In the genomic region with DNA sequence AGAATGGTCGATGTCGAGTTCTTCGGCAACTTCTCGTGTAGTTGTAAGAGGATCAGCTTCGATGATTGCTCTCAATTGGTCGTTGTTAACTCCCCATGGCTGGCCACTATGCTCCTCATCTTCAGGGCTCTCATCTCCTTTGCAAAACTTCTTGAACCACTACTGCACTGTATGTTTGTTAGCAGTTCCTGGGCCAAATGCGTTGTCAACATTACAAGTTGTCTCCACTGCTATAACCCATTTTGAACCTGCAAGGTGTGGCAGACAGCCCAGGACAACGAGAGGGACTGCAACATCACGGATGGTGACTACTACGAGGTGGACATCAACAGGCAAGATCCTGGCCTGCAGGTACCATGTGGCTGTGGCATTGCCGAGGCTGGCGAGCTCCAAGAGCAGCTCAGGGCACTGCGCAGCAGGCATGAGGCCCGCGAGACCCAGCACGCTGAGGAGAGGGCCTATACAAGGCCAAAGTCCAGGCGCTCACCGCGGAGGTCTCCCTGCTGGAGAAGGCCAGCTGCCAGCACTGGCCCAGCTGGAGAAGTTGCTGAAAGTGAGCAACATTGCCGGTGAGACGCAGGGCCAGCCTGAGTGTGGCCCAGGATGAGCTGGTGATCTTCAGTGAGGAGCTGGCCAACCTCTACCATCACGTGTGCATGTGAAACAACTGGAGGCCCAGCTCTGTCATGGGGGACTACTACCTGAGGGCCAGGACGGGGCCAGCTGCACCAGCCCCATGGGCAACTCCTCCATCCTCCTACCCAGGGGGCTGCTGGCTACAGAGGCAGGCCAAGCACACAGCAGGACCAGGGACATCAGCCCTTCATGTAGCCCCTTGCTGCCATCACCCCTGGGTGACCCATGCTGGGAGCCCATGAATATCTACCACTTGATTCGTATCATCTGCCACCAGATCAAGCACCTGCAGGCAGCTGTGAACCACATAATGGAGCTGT, we compare ENCODE assay signal across 1 cellular context.
TF ChIP-seq lines count a peak whose summit lies in the region.

No MANE protein-coding gene starts in this region.

TF ChIP-seq in HepG2, 621 proteins besides CTCF, POLR2A, EP300 and RAD21 (continued from another document and continues in another):
- TF ChIP-seq ZFP36 (IDR thresholded peaks at IDR 0.05; ENCODE audit: borderline replicate concordance, low read depth, low read length, partially characterized antibody) (no peak), ZMYM3 (CRISPR knock-in tag; IDR thresholded peaks at IDR 0.05) (peak; percentile 88), PITX1 (CRISPR knock-in tag; IDR thresholded peaks at IDR 0.05) (peak; percentile 71), ZSCAN9 (CRISPR knock-in tag; IDR thresholded peaks at IDR 0.05; ENCODE audit: borderline replicate concordance) (peak; percentile 89), ZNF7 (CRISPR knock-in tag; IDR thresholded peaks at IDR 0.05) (no peak), HNF4A (CRISPR knock-in tag; IDR thresholded peaks at IDR 0.05) (peak; percentile 96), ZNF773 (CRISPR knock-in tag; IDR thresholded peaks at IDR 0.05; ENCODE audit: borderline replicate concordance) (no peak), RFX5 (IDR thresholded peaks at IDR 0.05; ENCODE audit: low read depth, low read length) (no peak), ZNF30 (CRISPR knock-in tag; IDR thresholded peaks at IDR 0.05) (peak; percentile 80), ZNF354B (CRISPR knock-in tag; IDR thresholded peaks at IDR 0.05) (no peak), ZNF777 (CRISPR knock-in tag; IDR thresholded peaks at IDR 0.05) (no peak; the same call in 1 of the 2 replicates), TP53 (CRISPR knock-in tag; conservative IDR thresholded peaks at IDR 0.05) (no peak), SNAI1 (CRISPR knock-in tag; IDR thresholded peaks at IDR 0.05; ENCODE audit: borderline replicate concordance) (0 out of 2 replicates have a peak, but pooled peaks have one; percentile 22), FLYWCH1 (CRISPR knock-in tag; IDR thresholded peaks at IDR 0.05) (no peak), GLI4 (CRISPR knock-in tag; IDR thresholded peaks at IDR 0.05; ENCODE audit: borderline replicate concordance) (no peak; the same call in 1 of the 2 replicates), ZNF614 (CRISPR knock-in tag; IDR thresholded peaks at IDR 0.05; ENCODE audit: borderline replicate concordance) (0 out of 2 replicates have a peak, but pooled peaks have one; percentile 17), ZNF253 (CRISPR knock-in tag; IDR thresholded peaks at IDR 0.05; ENCODE audit: borderline replicate concordance) (no peak), ESRRA (CRISPR knock-in tag; IDR thresholded peaks at IDR 0.05; ENCODE audit: low read depth) (no peak), EZH2 (conservative IDR thresholded peaks at IDR 0.05; ENCODE audit: low read depth, low read length) (no peak), CREB1 (IDR thresholded peaks at IDR 0.05) (no peak), CREB1 (CRISPR knock-in tag; IDR thresholded peaks at IDR 0.05) (no peak), BHLHE40 (IDR thresholded peaks at IDR 0.05; ENCODE audit: low read length) (no peak), ARID2 (CRISPR knock-in tag; IDR thresholded peaks at IDR 0.05; ENCODE audit: borderline replicate concordance) (peak; percentile 96), ZNF672 (CRISPR knock-in tag; IDR thresholded peaks at IDR 0.05) (no peak), ZNF138 (CRISPR knock-in tag; IDR thresholded peaks at IDR 0.05; ENCODE audit: low read depth) (0 out of 2 replicates have a peak, but pooled peaks have one; percentile 63), ZNF350 (CRISPR knock-in tag; IDR thresholded peaks at IDR 0.05; ENCODE audit: borderline replicate concordance, low read depth) (peak; percentile 66; the same call in 1 of the 2 replicates), KLF15 (CRISPR knock-in tag; IDR thresholded peaks at IDR 0.05; ENCODE audit: borderline replicate concordance) (peak; percentile 64; the same call in 1 of the 2 replicates), KDM5A (IDR thresholded peaks at IDR 0.05; ENCODE audit: borderline replicate concordance, low read length) (no peak), ZNF782 (CRISPR knock-in tag; IDR thresholded peaks at IDR 0.05; ENCODE audit: borderline replicate concordance) (peak; percentile 74; the same call in 1 of the 2 replicates), GTF2F1 (IDR thresholded peaks at IDR 0.05; ENCODE audit: low read length) (no peak), DMAP1 (CRISPR knock-in tag; IDR thresholded peaks at IDR 0.05) (peak; percentile 54; the same call in 1 of the 2 replicates), ZNF747 (CRISPR knock-in tag; IDR thresholded peaks at IDR 0.05; ENCODE audit: borderline replicate concordance) (peak; percentile 84; the same call in 1 of the 2 replicates), ZBTB21 (CRISPR knock-in tag; IDR thresholded peaks at IDR 0.05) (no peak)
- TF ChIP-seq, protein P1, sequence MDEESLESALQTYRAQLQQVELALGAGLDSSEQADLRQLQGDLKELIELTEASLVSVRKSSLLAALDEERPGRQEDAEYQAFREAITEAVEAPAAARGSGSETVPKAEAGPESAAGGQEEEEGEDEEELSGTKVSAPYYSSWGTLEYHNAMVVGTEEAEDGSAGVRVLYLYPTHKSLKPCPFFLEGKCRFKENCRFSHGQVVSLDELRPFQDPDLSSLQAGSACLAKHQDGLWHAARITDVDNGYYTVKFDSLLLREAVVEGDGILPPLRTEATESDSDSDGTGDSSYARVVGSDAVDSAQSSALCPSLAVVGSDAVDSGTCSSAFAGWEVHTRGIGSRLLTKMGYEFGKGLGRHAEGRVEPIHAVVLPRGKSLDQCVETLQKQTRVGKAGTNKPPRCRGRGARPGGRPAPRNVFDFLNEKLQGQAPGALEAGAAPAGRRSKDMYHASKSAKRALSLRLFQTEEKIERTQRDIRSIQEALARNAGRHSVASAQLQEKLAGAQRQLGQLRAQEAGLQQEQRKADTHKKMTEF (CRISPR knock-in tag; IDR thresholded peaks at IDR 0.05): peak; percentile 49; the same call in 1 of the 2 replicates
- TF ChIP-seq, protein P2, sequence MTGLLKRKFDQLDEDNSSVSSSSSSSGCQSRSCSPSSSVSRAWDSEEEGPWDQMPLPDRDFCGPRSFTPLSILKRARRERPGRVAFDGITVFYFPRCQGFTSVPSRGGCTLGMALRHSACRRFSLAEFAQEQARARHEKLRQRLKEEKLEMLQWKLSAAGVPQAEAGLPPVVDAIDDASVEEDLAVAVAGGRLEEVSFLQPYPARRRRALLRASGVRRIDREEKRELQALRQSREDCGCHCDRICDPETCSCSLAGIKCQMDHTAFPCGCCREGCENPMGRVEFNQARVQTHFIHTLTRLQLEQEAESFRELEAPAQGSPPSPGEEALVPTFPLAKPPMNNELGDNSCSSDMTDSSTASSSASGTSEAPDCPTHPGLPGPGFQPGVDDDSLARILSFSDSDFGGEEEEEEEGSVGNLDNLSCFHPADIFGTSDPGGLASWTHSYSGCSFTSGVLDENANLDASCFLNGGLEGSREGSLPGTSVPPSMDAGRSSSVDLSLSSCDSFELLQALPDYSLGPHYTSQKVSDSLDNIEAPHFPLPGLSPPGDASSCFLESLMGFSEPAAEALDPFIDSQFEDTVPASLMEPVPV (CRISPR knock-in tag; IDR thresholded peaks at IDR 0.05): 0 out of 2 replicates have a peak, but pooled peaks have one; percentile 27
- TF ChIP-seq, protein P3, sequence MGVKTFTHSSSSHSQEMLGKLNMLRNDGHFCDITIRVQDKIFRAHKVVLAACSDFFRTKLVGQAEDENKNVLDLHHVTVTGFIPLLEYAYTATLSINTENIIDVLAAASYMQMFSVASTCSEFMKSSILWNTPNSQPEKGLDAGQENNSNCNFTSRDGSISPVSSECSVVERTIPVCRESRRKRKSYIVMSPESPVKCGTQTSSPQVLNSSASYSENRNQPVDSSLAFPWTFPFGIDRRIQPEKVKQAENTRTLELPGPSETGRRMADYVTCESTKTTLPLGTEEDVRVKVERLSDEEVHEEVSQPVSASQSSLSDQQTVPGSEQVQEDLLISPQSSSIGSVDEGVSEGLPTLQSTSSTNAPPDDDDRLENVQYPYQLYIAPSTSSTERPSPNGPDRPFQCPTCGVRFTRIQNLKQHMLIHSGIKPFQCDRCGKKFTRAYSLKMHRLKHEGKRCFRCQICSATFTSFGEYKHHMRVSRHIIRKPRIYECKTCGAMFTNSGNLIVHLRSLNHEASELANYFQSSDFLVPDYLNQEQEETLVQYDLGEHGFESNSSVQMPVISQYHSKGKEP (CRISPR knock-in tag; IDR thresholded peaks at IDR 0.05): no peak
- TF ChIP-seq, protein P4, sequence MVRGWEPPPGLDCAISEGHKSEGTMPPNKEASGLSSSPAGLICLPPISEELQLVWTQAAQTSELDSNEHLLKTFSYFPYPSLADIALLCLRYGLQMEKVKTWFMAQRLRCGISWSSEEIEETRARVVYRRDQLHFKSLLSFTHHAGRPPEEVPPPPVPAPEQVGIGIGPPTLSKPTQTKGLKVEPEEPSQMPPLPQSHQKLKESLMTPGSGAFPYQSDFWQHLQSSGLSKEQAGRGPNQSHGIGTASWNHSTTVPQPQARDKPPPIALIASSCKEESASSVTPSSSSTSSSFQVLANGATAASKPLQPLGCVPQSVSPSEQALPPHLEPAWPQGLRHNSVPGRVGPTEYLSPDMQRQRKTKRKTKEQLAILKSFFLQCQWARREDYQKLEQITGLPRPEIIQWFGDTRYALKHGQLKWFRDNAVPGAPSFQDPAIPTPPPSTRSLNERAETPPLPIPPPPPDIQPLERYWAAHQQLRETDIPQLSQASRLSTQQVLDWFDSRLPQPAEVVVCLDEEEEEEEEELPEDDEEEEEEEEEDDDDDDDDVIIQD (CRISPR knock-in tag; IDR thresholded peaks at IDR 0.05; ENCODE audit: low read depth): no peak
- TF ChIP-seq, protein P5, sequence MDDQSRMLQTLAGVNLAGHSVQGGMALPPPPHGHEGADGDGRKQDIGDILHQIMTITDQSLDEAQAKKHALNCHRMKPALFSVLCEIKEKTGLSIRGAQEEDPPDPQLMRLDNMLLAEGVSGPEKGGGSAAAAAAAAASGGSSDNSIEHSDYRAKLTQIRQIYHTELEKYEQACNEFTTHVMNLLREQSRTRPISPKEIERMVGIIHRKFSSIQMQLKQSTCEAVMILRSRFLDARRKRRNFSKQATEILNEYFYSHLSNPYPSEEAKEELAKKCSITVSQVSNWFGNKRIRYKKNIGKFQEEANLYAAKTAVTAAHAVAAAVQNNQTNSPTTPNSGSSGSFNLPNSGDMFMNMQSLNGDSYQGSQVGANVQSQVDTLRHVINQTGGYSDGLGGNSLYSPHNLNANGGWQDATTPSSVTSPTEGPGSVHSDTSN (CRISPR knock-in tag; IDR thresholded peaks at IDR 0.05; ENCODE audit: borderline replicate concordance): no peak
- TF ChIP-seq, protein P6, sequence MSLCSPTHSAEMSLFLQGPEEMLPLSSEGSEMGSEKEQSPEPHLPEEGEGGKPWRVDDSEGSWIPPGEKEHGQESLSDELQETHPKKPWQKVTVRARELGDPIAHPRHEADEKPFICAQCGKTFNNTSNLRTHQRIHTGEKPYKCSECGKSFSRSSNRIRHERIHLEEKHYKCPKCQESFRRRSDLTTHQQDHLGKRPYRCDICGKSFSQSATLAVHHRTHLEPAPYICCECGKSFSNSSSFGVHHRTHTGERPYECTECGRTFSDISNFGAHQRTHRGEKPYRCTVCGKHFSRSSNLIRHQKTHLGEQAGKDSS (CRISPR knock-in tag; IDR thresholded peaks at IDR 0.05; ENCODE audit: borderline replicate concordance, low read depth): no peak
- TF ChIP-seq, protein P7, sequence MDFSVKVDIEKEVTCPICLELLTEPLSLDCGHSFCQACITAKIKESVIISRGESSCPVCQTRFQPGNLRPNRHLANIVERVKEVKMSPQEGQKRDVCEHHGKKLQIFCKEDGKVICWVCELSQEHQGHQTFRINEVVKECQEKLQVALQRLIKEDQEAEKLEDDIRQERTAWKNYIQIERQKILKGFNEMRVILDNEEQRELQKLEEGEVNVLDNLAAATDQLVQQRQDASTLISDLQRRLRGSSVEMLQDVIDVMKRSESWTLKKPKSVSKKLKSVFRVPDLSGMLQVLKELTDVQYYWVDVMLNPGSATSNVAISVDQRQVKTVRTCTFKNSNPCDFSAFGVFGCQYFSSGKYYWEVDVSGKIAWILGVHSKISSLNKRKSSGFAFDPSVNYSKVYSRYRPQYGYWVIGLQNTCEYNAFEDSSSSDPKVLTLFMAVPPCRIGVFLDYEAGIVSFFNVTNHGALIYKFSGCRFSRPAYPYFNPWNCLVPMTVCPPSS (IDR thresholded peaks at IDR 0.05): no peak
- TF ChIP-seq, protein P8, sequence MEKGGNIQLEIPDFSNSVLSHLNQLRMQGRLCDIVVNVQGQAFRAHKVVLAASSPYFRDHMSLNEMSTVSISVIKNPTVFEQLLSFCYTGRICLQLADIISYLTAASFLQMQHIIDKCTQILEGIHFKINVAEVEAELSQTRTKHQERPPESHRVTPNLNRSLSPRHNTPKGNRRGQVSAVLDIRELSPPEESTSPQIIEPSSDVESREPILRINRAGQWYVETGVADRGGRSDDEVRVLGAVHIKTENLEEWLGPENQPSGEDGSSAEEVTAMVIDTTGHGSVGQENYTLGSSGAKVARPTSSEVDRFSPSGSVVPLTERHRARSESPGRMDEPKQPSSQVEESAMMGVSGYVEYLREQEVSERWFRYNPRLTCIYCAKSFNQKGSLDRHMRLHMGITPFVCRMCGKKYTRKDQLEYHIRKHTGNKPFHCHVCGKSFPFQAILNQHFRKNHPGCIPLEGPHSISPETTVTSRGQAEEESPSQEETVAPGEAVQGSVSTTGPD (CRISPR knock-in tag; IDR thresholded peaks at IDR 0.05): no peak
- TF ChIP-seq, protein P9, sequence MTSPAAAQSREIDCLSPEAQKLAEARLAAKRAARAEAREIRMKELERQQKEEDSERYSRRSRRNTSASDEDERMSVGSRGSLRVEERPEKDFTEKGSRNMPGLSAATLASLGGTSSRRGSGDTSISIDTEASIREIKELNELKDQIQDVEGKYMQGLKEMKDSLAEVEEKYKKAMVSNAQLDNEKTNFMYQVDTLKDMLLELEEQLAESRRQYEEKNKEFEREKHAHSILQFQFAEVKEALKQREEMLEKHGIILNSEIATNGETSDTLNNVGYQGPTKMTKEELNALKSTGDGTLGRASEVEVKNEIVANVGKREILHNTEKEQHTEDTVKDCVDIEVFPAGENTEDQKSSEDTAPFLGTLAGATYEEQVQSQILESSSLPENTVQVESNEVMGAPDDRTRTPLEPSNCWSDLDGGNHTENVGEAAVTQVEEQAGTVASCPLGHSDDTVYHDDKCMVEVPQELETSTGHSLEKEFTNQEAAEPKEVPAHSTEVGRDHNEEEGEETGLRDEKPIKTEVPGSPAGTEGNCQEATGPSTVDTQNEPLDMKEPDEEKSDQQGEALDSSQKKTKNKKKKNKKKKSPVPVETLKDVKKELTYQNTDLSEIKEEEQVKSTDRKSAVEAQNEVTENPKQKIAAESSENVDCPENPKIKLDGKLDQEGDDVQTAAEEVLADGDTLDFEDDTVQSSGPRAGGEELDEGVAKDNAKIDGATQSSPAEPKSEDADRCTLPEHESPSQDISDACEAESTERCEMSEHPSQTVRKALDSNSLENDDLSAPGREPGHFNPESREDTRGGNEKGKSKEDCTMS (CRISPR knock-in tag; conservative IDR thresholded peaks at IDR 0.05): no peak
- TF ChIP-seq, protein P10, sequence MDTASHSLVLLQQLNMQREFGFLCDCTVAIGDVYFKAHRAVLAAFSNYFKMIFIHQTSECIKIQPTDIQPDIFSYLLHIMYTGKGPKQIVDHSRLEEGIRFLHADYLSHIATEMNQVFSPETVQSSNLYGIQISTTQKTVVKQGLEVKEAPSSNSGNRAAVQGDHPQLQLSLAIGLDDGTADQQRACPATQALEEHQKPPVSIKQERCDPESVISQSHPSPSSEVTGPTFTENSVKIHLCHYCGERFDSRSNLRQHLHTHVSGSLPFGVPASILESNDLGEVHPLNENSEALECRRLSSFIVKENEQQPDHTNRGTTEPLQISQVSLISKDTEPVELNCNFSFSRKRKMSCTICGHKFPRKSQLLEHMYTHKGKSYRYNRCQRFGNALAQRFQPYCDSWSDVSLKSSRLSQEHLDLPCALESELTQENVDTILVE (CRISPR knock-in tag; IDR thresholded peaks at IDR 0.05): peak; percentile 70; the same call in 1 of the 2 replicates
